Comparison of ENCODE assay signal across 11 cellular contexts in genomic region chr1:240608707-240609106, GRCh38. TPM values are rescaled to one million over a fixed set of nuclear protein-coding genes. Genes with fewer than 3 reads are reported as not detected.
DNase-seq lines count a peak whose midpoint lies in the region; ATAC-seq and TF ChIP-seq lines count a peak whose summit lies in the region.
"Had no signal": no experiment of that assay in that cellular context is flagged by ENCODE, and none has a peak within 500 bp of the region (broad histone marks: within the 10 kb centered on the region; RNA-seq: fewer than 3 reads in every experiment).

No MANE protein-coding gene starts in this region.

- H3K4me3 Mint-ChIP-seq in CD8-positive, alpha-beta memory T cell = peak overlapping the region in 2 of 7 donors; percentile 12 to 19
- H3K4me3 Mint-ChIP-seq: activated naive CD4-positive, alpha-beta T cell treated with anti-CD3 and anti-CD28 coated beads, Interleukin-2, amount 50 U/mL, for 24 hours had no signal

- H3K36me3 ChIP-seq in mucosa of descending colon (ENCODE audit: low read depth) = no peaks in the 10 kb centered on the region
- no peaks in the 10 kb centered on the region for H3K36me3 ChIP-seq in CD8-positive, alpha-beta memory T cell (ENCODE audit: insufficient read depth, low read length)
- no peaks in the 10 kb centered on the region for H3K36me3 ChIP-seq in heart right ventricle

- H3K27ac Mint-ChIP-seq in CD8-positive, alpha-beta memory T cell = no peak overlapping the region
- H3K27ac Mint-ChIP-seq: activated naive CD4-positive, alpha-beta T cell treated with anti-CD3 and anti-CD28 coated beads, Interleukin-2, amount 50 U/mL, for 24 hours had no signal

- peaks cover 0 to 2% (median 0%) of the 10 kb centered on the region in 5 donors for H3K9me3 Mint-ChIP-seq in CD8-positive, alpha-beta memory T cell
- H3K9me3 Mint-ChIP-seq: activated naive CD4-positive, alpha-beta T cell treated with anti-CD3 and anti-CD28 coated beads, Interleukin-2, amount 50 U/mL, for 24 hours had no signal

- TF ChIP-seq CTCF in astrocyte of the spinal cord (IDR thresholded peaks at IDR 0.05; ENCODE audit: low read depth, low read length) (peak; percentile 54), mucosa of descending colon (IDR thresholded peaks at IDR 0.05) (no peak), heart right ventricle (IDR thresholded peaks at IDR 0.05) (peak in 2 of 9 donors; percentile 23 to 27)

- no peak overlapping the region for H3K4me3 ChIP-seq in astrocyte of the spinal cord (ENCODE audit: low read depth, low read length)
- H3K4me3 ChIP-seq in mucosa of descending colon = no peak overlapping the region
- H3K4me3 ChIP-seq in CD8-positive, alpha-beta memory T cell (ENCODE audit: low read length) = no peak overlapping the region
- no peak overlapping the region for H3K4me3 ChIP-seq in heart right ventricle

- H3K27me3 ChIP-seq in CD8-positive, alpha-beta memory T cell (ENCODE audit: insufficient read depth, low read length, poor library complexity, severe bottlenecking) = no peaks in the 10 kb centered on the region
- peaks cover 0 to 50% (median 36%) of the 10 kb centered on the region in 7 donors for H3K27me3 ChIP-seq in heart right ventricle

- DNase-seq in COR-L47 (lab: John Stamatoyannopoulos, UW) (peak; percentile 45), HT-29 (ENCODE audit: low spot score) (peak; percentile 51), astrocyte of the spinal cord (ENCODE audit: low read depth, low spot score) (no peak), mucosa of descending colon (peak in 1 of 3 donors; percentile 58), heart right ventricle (no peak), HK-2 (ENCODE audit: unreplicated experiment) (no peak)
- no peak for DNase-seq in CD8-positive, alpha-beta memory T cell
- DNase-seq: NCI-H1048, occipital lobe had no signal

- in situ Hi-C loops in astrocyte of the spinal cord (cut with HindIII; ENCODE audit: low sequenced_read_pairs) = no loop called here

- H3K27me3 Mint-ChIP-seq in CD8-positive, alpha-beta memory T cell = peaks cover 9 to 24% of the 10 kb centered on the region in 2 donors

- H3K9me3 ChIP-seq in mucosa of descending colon = no peaks in the 10 kb centered on the region
- H3K9me3 ChIP-seq in CD8-positive, alpha-beta memory T cell (ENCODE audit: low read length) = no peaks in the 10 kb centered on the region
- no peaks in the 10 kb centered on the region for H3K9me3 ChIP-seq in heart right ventricle

- intact Hi-C loops in mucosa of descending colon (cut with DNase I, micrococcal nuclease) = loop anchor here in 1 of 2 donors (10.0 kb wide), 1 partner anchor 414 kb away; no protein-coding TSS in a partner anchor
- intact Hi-C loops in heart right ventricle (cut with DNase I) = loop anchor here in 1 of 10 donors (5.0 kb wide), 1 partner anchor 416 kb away; no protein-coding TSS in a partner anchor

- ATAC-seq in mucosa of descending colon = peak; percentile 43
- ATAC-seq in HG02571 (IDR thresholded peaks at IDR 0.05; ENCODE audit: unreplicated experiment) = no peak
- no peak for ATAC-seq in heart right ventricle

- H3K4me1 ChIP-seq in mucosa of descending colon (ENCODE audit: low read depth) = peaks cover 7% of the 10 kb centered on the region
- H3K4me1 ChIP-seq in CD8-positive, alpha-beta memory T cell (ENCODE audit: insufficient read depth, low read length) = peaks cover 17% of the 10 kb centered on the region
- peaks cover 0 to 13% (median 0%) of the 10 kb centered on the region in 9 donors for H3K4me1 ChIP-seq in heart right ventricle

- CTCF ChIA-PET in CD8-positive, alpha-beta memory T cell (lab: Charles Lee) = no interaction called here

- H3K27ac ChIP-seq in CD8-positive, alpha-beta memory T cell (ENCODE audit: low read depth, low read length) = no peak overlapping the region
- H3K27ac ChIP-seq in heart right ventricle = no peak overlapping the region

- H3K36me3 Mint-ChIP-seq in CD8-positive, alpha-beta memory T cell = no peaks in the 10 kb centered on the region
- H3K36me3 Mint-ChIP-seq: activated naive CD4-positive, alpha-beta T cell treated with anti-CD3 and anti-CD28 coated beads, Interleukin-2, amount 50 U/mL, for 24 hours had no signal

- POLR2A ChIA-PET in CD8-positive, alpha-beta memory T cell (lab: Charles Lee) = no interaction called here

- peaks cover 23 to 39% (median 34%) of the 10 kb centered on the region in 3 donors for H3K4me1 Mint-ChIP-seq in CD8-positive, alpha-beta memory T cell

- 7 to 9% methylated on average over 2 of the region's 2 CpGs for WGBS in heart right ventricle, 2 donors

RNA-seq across cellular contexts. Expression of gene GREM2, which starts 3.2 kb away (rescaled TPM):
- not detected in 2 replicates for total RNA-seq in HT-29 (2014; rRNA removed; shearing (Covaris generic))
- total RNA-seq in mucosa of descending colon (10 to 100 TPM in 1 of 3 donors, 1 to 10 TPM in 2; 5.1 to 25.5 (median 6.0) TPM), heart right ventricle (under 1 TPM in 3 of 10 donors, not detected in 7; 0.13 to 0.25 (median 0.22) TPM)
- total RNA-seq in CD8-positive, alpha-beta memory T cell = not detected
- polyA plus RNA-seq in CD8-positive, alpha-beta memory T cell = 0.61 TPM
- polyA plus RNA-seq in heart right ventricle = under 1 TPM in 1 of 2 donors, not detected in 1; 0.01 TPM

Comparison
In these comparisons a context has a peak if more than half of its experiments do, and no peak if none do; other contexts are left out.
1. DNase-seq: peak in COR-L47 (single experiment) and HT-29 (single experiment); none in astrocyte of the spinal cord (single experiment), CD8-positive, alpha-beta memory T cell (0 of 5), heart right ventricle (0 of 2) and HK-2 (single experiment).